ENCODE assay signal across 25 cellular contexts in the genomic region with DNA sequence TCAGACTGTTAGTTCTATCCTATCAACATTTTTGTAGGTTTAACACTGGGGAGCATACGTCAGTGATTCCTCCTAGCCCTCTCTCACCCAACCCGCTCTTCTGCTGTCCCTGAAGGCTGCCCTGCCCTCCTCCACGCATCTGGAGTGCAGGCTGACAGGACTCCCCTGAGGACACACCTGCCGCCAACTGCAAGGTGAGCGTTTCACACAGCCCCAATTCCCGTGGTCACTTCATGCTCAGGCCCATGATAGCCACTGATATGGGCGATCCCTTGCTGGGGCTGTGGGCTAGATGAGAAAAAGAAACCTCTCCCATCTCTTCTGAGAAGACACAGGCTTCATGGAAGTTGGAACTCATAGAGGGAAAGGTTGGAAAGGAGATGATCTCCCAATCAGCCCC.
"Had no signal": no experiment of that assay in that cellular context is flagged by ENCODE, and none has a peak within 500 bp of the region (broad histone marks: within the 10 kb centered on the region; RNA-seq: fewer than 3 reads in every experiment).

No MANE protein-coding gene starts in this region.

- H3K27me3 ChIP-seq: adrenal gland had no signal

- H3K36me3 ChIP-seq: adrenal gland, esophagus squamous epithelium had no signal

- H3K4me3 ChIP-seq: adrenal gland, body of pancreas, esophagus squamous epithelium had no signal

- H3K27ac ChIP-seq: adrenal gland, body of pancreas, epithelial cell of prostate, esophagus squamous epithelium had no signal

- ATAC-seq: activated CD4-positive, alpha-beta T cell treated with anti-CD3 and anti-CD28 coated beads for 36 hours; activated CD8-positive, alpha-beta memory T cell treated with anti-CD3 and anti-CD28 coated beads, Interleukin-2, amount 10 ng/mL, durations not matched to agents 7 days and 5 days; activated CD8-positive, alpha-beta T cell treated with anti-CD3 and anti-CD28 coated beads, Interleukin-2, amount 10 ng/mL, durations not matched to agents 7 days and 5 days; activated naive CD8-positive, alpha-beta T cell treated with anti-CD3 and anti-CD28 coated beads, Interleukin-2, amount 50 U/mL, for 24 hours; body of pancreas had no signal

- DNase-seq: activated CD4-positive, alpha-beta memory T cell treated with anti-CD3 and anti-CD28 coated beads for 36 hours; activated CD4-positive, alpha-beta T cell treated with anti-CD3 and anti-CD28 coated beads for 36 hours; activated CD4-positive, alpha-beta T cell treated with anti-CD3 and anti-CD28 coated beads, Interleukin-2, amount 10 ng/mL, durations not matched to agents 24 days and 14 days; activated CD4-positive, CD25-positive, alpha-beta regulatory T cell; activated CD4-positive, CD25-positive, alpha-beta regulatory T cell treated with anti-CD3 and anti-CD28 coated beads, Interleukin-2, amount 50 U/mL, for 72 hours; activated CD8-positive, alpha-beta memory T cell treated with anti-CD3 and anti-CD28 coated beads, Interleukin-2, amount 10 ng/mL, durations not matched to agents 7 days and 5 days; activated CD8-positive, alpha-beta memory T cell treated with anti-CD3 and anti-CD28 coated beads, Interleukin-2, amount 50 U/mL, for 4 hours; activated CD8-positive, alpha-beta T cell treated with anti-CD3 and anti-CD28 coated beads, Interleukin-2, amount 10 ng/mL, durations not matched to agents 7 days and 5 days; activated effector memory CD4-positive, alpha-beta T cell treated with anti-CD3 and anti-CD28 coated beads, Interleukin-2, amount 50 U/mL, for 16 hours; activated naive CD4-positive, alpha-beta T cell treated with anti-CD3 and anti-CD28 coated beads for 36 hours; activated naive CD8-positive, alpha-beta T cell treated with anti-CD3 and anti-CD28 coated beads for 36 hours; activated naive CD8-positive, alpha-beta T cell treated with anti-CD3 and anti-CD28 coated beads, Interleukin-2, amount 50 U/mL, for 24 hours; activated T-cell treated with anti-CD3 and anti-CD28 coated beads, Interleukin-2, amount 50 U/mL, for 1 hour; activated T-cell treated with anti-CD3 and anti-CD28 coated beads, Interleukin-2, amount 50 U/mL, for 48 hours; amygdala; aorta; body of pancreas; caudate nucleus; cortex of kidney; dermis blood vessel endothelial cell; effector CD8-positive, alpha-beta T cell; esophagus squamous epithelium; T-helper 2 cell had no signal

- H3K9me3 ChIP-seq: adrenal gland, body of pancreas, esophagus squamous epithelium had no signal

- H3K4me1 ChIP-seq: adrenal gland, body of pancreas had no signal
